In the genomic region with DNA sequence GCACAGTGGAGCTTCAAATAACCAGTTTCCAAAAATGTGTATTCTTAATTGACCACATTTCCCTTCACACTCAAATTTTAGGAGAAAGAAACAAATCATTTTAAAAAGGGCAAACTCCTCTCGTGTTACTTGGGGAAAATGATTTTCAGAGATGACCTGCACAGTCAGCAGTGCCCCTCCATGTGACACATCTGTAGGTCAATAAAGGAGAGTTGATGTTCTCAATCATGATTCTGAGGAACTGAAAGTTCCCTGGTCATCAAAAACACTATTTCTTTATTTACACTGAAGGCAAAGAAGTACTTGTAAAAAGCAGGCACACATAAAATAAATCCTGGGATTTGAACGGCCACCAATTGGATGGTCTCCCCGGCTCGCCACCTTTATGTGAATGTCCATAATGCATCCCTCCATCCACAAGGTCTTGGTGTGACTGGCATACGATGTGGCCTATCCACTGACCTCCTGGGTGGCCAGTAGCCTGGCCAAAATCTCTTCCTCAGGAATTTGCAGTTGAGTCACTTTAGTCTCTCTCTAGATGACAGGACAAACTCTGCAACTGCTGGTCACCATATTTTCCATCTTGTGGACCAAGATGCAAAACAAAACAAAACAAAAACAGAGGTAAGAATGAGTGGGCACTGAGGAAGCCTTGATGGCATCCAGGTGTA, we compare ENCODE assay signal across 2 cellular contexts.
TF ChIP-seq lines count a peak whose summit lies in the region.

No MANE protein-coding gene starts in this region.

TF ChIP-seq in SK-N-SH, 30 proteins besides CTCF, POLR2A, EP300 and RAD21 (continued from another document):
- no peak for TF ChIP-seq CHD2 (IDR thresholded peaks at IDR 0.05; ENCODE audit: low read length, partially characterized antibody)
- no peak for TF ChIP-seq MXI1 (IDR thresholded peaks at IDR 0.05; ENCODE audit: low read depth, low read length)
- TF ChIP-seq, protein P1, sequence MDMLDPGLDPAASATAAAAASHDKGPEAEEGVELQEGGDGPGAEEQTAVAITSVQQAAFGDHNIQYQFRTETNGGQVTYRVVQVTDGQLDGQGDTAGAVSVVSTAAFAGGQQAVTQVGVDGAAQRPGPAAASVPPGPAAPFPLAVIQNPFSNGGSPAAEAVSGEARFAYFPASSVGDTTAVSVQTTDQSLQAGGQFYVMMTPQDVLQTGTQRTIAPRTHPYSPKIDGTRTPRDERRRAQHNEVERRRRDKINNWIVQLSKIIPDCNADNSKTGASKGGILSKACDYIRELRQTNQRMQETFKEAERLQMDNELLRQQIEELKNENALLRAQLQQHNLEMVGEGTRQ (IDR thresholded peaks at IDR 0.05; ENCODE audit: borderline replicate concordance, low read depth, low read length), result no peak
- no peak for TF ChIP-seq TCF12 (IDR thresholded peaks at IDR 0.05)
- no peak for TF ChIP-seq FOXM1 (IDR thresholded peaks at IDR 0.05; ENCODE audit: low read depth)

TF ChIP-seq in SK-N-SH treated with all-trans-retinoic acid at 6 μM for 48 hours, 23 proteins besides CTCF, POLR2A, EP300 and RAD21:
- TF ChIP-seq, protein P2, sequence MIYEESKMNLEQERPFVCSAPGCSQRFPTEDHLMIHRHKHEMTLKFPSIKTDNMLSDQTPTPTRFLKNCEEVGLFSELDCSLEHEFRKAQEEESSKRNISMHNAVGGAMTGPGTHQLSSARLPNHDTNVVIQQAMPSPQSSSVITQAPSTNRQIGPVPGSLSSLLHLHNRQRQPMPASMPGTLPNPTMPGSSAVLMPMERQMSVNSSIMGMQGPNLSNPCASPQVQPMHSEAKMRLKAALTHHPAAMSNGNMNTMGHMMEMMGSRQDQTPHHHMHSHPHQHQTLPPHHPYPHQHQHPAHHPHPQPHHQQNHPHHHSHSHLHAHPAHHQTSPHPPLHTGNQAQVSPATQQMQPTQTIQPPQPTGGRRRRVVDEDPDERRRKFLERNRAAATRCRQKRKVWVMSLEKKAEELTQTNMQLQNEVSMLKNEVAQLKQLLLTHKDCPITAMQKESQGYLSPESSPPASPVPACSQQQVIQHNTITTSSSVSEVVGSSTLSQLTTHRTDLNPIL (CRISPR knock-in tag; IDR thresholded peaks at IDR 0.05; ENCODE audit: low read depth), result no peak
- TF ChIP-seq TOX (CRISPR knock-in tag; IDR thresholded peaks at IDR 0.05; ENCODE audit: borderline replicate concordance), result no peak
- TF ChIP-seq OSR1 (CRISPR knock-in tag; IDR thresholded peaks at IDR 0.05), result no peak
- TF ChIP-seq, protein P3, sequence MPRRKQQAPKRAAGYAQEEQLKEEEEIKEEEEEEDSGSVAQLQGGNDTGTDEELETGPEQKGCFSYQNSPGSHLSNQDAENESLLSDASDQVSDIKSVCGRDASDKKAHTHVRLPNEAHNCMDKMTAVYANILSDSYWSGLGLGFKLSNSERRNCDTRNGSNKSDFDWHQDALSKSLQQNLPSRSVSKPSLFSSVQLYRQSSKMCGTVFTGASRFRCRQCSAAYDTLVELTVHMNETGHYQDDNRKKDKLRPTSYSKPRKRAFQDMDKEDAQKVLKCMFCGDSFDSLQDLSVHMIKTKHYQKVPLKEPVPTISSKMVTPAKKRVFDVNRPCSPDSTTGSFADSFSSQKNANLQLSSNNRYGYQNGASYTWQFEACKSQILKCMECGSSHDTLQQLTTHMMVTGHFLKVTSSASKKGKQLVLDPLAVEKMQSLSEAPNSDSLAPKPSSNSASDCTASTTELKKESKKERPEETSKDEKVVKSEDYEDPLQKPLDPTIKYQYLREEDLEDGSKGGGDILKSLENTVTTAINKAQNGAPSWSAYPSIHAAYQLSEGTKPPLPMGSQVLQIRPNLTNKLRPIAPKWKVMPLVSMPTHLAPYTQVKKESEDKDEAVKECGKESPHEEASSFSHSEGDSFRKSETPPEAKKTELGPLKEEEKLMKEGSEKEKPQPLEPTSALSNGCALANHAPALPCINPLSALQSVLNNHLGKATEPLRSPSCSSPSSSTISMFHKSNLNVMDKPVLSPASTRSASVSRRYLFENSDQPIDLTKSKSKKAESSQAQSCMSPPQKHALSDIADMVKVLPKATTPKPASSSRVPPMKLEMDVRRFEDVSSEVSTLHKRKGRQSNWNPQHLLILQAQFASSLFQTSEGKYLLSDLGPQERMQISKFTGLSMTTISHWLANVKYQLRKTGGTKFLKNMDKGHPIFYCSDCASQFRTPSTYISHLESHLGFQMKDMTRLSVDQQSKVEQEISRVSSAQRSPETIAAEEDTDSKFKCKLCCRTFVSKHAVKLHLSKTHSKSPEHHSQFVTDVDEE (CRISPR knock-in tag; IDR thresholded peaks at IDR 0.05), result no peak
- no peak for TF ChIP-seq BACH2 (CRISPR knock-in tag; IDR thresholded peaks at IDR 0.05; ENCODE audit: borderline replicate concordance)
- no peak for TF ChIP-seq RARB (CRISPR knock-in tag; IDR thresholded peaks at IDR 0.05)
- TF ChIP-seq SNAI2 (CRISPR knock-in tag; IDR thresholded peaks at IDR 0.05), result no peak
- TF ChIP-seq ESRRG (CRISPR knock-in tag; IDR thresholded peaks at IDR 0.05), result no peak
- no peak for TF ChIP-seq ZNF8 (CRISPR knock-in tag; IDR thresholded peaks at IDR 0.05)
- TF ChIP-seq PPARA (CRISPR knock-in tag; IDR thresholded peaks at IDR 0.05; ENCODE audit: borderline replicate concordance), result no peak
- TF ChIP-seq ARNTL (CRISPR knock-in tag; IDR thresholded peaks at IDR 0.05; ENCODE audit: borderline replicate concordance, low read depth), result no peak
- TF ChIP-seq, protein P4, sequence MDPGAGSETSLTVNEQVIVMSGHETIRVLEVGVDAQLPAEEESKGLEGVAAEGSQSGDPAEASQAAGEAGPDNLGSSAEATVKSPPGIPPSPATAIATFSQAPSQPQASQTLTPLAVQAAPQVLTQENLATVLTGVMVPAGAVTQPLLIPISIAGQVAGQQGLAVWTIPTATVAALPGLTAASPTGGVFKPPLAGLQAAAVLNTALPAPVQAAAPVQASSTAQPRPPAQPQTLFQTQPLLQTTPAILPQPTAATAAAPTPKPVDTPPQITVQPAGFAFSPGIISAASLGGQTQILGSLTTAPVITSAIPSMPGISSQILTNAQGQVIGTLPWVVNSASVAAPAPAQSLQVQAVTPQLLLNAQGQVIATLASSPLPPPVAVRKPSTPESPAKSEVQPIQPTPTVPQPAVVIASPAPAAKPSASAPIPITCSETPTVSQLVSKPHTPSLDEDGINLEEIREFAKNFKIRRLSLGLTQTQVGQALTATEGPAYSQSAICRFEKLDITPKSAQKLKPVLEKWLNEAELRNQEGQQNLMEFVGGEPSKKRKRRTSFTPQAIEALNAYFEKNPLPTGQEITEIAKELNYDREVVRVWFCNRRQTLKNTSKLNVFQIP (CRISPR knock-in tag; IDR thresholded peaks at IDR 0.05; ENCODE audit: borderline replicate concordance, low read depth), result no peak
- TF ChIP-seq ZFP30 (CRISPR knock-in tag; IDR thresholded peaks at IDR 0.05), result no peak
- TF ChIP-seq ZNF565 (CRISPR knock-in tag; conservative IDR thresholded peaks at IDR 0.05; ENCODE audit: low read depth), result no peak
- TF ChIP-seq TCF4 (CRISPR knock-in tag; IDR thresholded peaks at IDR 0.05; ENCODE audit: borderline replicate concordance), result no peak
- no peak for TF ChIP-seq GLIS3 (CRISPR knock-in tag; IDR thresholded peaks at IDR 0.05)
- TF ChIP-seq ZC3H10 (CRISPR knock-in tag; IDR thresholded peaks at IDR 0.05), result no peak
- TF ChIP-seq ZNF70 (CRISPR knock-in tag; IDR thresholded peaks at IDR 0.05), result no peak
